In the genomic region with DNA sequence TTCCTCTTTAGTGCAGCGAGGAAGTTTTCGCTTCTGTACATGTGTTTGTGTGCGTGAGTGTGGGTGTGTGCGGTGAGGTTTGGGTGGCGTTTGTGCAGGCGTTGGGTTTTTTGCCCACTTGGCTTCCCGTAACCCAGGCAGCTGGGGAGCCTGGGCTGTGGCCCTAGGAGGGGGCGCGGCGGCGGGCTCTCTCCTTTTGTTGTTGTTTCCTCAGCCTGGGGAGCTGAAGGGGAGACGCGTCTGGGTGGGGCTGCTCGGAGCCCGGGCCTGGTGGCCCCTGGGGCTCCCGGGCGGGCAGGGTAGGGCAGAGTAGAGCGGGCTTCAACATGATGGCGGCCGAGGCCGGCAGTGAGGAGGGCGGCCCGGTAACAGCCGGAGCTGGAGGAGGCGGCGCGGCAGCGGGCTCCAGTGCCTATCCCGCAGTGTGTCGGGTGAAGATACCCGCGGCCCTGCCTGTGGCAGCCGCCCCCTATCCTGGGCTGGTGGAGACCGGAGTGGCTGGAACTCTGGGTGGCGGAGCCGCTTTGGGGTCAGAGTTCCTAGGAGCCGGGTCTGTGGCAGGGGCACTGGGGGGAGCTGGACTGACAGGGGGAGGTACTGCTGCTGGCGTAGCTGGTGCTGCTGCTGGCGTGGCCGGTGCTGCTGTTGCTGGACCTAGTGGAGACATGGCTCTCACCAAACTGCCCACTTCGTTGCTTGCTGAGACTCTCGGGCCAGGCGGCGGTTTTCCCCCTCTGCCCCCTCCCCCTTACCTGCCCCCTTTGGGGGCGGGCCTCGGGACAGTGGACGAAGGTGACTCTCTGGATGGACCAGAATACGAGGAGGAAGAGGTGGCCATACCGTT, we compare ENCODE assay signal across 8 cellular contexts. TPM values are rescaled to one million over a fixed set of nuclear protein-coding genes. Genes with fewer than 3 reads are reported as not detected.
DNase-seq lines count a peak whose midpoint lies in the region; ATAC-seq lines count a peak whose summit lies in the region.

No MANE protein-coding gene starts in this region.

- no peaks in the 10 kb centered on the region for H3K9me3 ChIP-seq in HAP-1

- H3K36me3 ChIP-seq in HAP-1 (replicated peaks) = no peaks in the 10 kb centered on the region; the same call in 1 of the 2 replicates

- DNase-seq in HAP-1 (ENCODE audit: low spot score in 2 of 2) (peak; percentile 18 to 73), M059J (ENCODE audit: low read depth) (peak; percentile 63), islet precursor cell (peak; percentile 90), NCI-H2107 (lab: John Stamatoyannopoulos, UW) (no peak)
- peak; percentile 31 to 54 (median 48) for DNase-seq in activated CD4-positive, CD25-positive, alpha-beta regulatory T cell (lab: John Stamatoyannopoulos, UW)
- peak; percentile 78 for DNase-seq in central memory CD4-positive, alpha-beta T cell
- peak; percentile 54 to 63 for DNase-seq in stimulated activated CD4-positive, alpha-beta T cell treated with anti-CD3 and anti-CD28 coated beads, Interleukin-12 subunit alpha, Interleukin-12 subunit beta, amount 100 ng/mL, for 24 hours (ENCODE audit: low read depth in 2 of 2)

- H3K27me3 ChIP-seq in HAP-1 (ENCODE audit: low read depth) = no peaks in the 10 kb centered on the region

- peak; percentile 55 for ATAC-seq in GM18498 (IDR thresholded peaks at IDR 0.05; ENCODE audit: unreplicated experiment)

- in situ Hi-C loops in HAP-1 (cut with MboI; ENCODE audit: low sequenced_read_pairs) = no loop called here

- H3K4me1 ChIP-seq in HAP-1 = peaks cover 15% of the 10 kb centered on the region

- peak overlapping the region; percentile 87 for H3K4me3 ChIP-seq in HAP-1

RNA-seq across cellular contexts. Expression of gene RASA1, which starts 0.7 kb away (rescaled TPM):
- 20.1 and 31.3 TPM in 2 replicates for total RNA-seq in M059J (2014; rRNA removed; shearing (Covaris generic))
